In genomic region chr2:97702731-97703470, GRCh38 we compare ENCODE assay signal across 21 cellular contexts. TPM values are rescaled to one million over a fixed set of nuclear protein-coding genes. Genes with fewer than 3 reads are reported as not detected.
"Had no signal": no experiment of that assay in that cellular context is flagged by ENCODE, and none has a peak within 500 bp of the region (broad histone marks: within the 10 kb centered on the region; RNA-seq: fewer than 3 reads in every experiment).

No MANE protein-coding gene starts in this region.

- H3K9me3 ChIP-seq: gastrocnemius medialis, heart right ventricle, pancreas, prostate gland, right lobe of liver, spleen, thoracic aorta, transverse colon had no signal

- H3K36me3 ChIP-seq: gastrocnemius medialis, heart right ventricle, pancreas, prostate gland, right lobe of liver, spleen, thoracic aorta, transverse colon had no signal

- H3K4me1 ChIP-seq: gastrocnemius medialis, pancreas, prostate gland, right lobe of liver, transverse colon had no signal

- H3K27me3 ChIP-seq: gastrocnemius medialis, heart right ventricle, pancreas, right lobe of liver, transverse colon had no signal

- H3K27ac ChIP-seq: gastrocnemius medialis, heart right ventricle, pancreas, prostate gland, right lobe of liver, spleen, thoracic aorta, transverse colon had no signal

- DNase-seq: effector memory CD4-positive, alpha-beta T cell; gastrocnemius medialis; heart right ventricle; hypothalamus; kidney glomerular epithelial cell; mammary epithelial cell; naive thymus-derived CD8-positive, alpha-beta T cell; spleen; stimulated activated CD4-positive, alpha-beta T cell treated with anti-CD3 and anti-CD28 coated beads, Interleukin-15, amount 100 ng/mL, for 24 hours; stimulated activated CD4-positive, alpha-beta T cell treated with anti-CD3 and anti-CD28 coated beads, Interleukin-1b, Interleukin-23, amount 100 ng/mL, for 48 hours; stimulated activated CD4-positive, alpha-beta T cell treated with anti-CD3 and anti-CD28 coated beads, Interleukin-4, amount 100 ng/mL, for 24 hours; stimulated activated naive B cell treated with anti-CD40 and anti-IgM and Interleukin-4, amounts not matched to agents 10 μg/mL and 1 μg/mL and 100 μg/mL, for 72 hours; stimulated activated naive CD8-positive, alpha-beta T cell treated with anti-CD3 and anti-CD28 coated beads, Interleukin-15, amount 100 ng/mL, for 72 hours; substantia nigra; transverse colon had no signal

- H3K4me3 ChIP-seq: gastrocnemius medialis, heart right ventricle, pancreas, prostate gland, right lobe of liver, spleen, thoracic aorta, transverse colon had no signal

RNA-seq across cellular contexts. Expression of gene ZAP70, which starts 10.5 kb away (rescaled TPM):
- total RNA-seq: fibroblast of villous mesenchyme, renal cortical epithelial cell had no signal
